In genomic region chr17:38660097-38661026, GRCh38 we compare ENCODE assay signal across 2 cellular contexts.
A peak's percentile ranks its signal among the peaks of the same experiment; 100 is the strongest.
TF ChIP-seq lines count a peak whose summit lies in the region.

No MANE protein-coding gene starts in this region.

TF ChIP-seq in K562, 482 proteins besides CTCF, POLR2A, EP300 and RAD21:
- TF ChIP-seq, protein P1, sequence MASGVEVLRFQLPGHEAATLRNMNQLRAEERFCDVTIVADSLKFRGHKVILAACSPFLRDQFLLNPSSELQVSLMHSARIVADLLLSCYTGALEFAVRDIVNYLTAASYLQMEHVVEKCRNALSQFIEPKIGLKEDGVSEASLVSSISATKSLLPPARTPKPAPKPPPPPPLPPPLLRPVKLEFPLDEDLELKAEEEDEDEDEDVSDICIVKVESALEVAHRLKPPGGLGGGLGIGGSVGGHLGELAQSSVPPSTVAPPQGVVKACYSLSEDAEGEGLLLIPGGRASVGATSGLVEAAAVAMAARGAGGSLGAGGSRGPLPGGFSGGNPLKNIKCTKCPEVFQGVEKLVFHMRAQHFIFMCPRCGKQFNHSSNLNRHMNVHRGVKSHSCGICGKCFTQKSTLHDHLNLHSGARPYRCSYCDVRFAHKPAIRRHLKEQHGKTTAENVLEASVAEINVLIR (CRISPR knock-in tag; IDR thresholded peaks at IDR 0.05): no peak
- TF ChIP-seq ATF7 (IDR thresholded peaks at IDR 0.05) (0 out of 2 replicates have a peak, but pooled peaks have one; percentile 16), L3MBTL2 (IDR thresholded peaks at IDR 0.05) (peak; percentile 56), NR2C1 (IDR thresholded peaks at IDR 0.05) (no peak), NR2C1 (tag; IDR thresholded peaks at IDR 0.05) (no peak), SPI1 (IDR thresholded peaks at IDR 0.05; ENCODE audit: borderline replicate concordance, low read depth, low read length) (peak; percentile 62; the same call in 1 of the 2 replicates)
- TF ChIP-seq, protein P2, sequence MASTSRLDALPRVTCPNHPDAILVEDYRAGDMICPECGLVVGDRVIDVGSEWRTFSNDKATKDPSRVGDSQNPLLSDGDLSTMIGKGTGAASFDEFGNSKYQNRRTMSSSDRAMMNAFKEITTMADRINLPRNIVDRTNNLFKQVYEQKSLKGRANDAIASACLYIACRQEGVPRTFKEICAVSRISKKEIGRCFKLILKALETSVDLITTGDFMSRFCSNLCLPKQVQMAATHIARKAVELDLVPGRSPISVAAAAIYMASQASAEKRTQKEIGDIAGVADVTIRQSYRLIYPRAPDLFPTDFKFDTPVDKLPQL (IDR thresholded peaks at IDR 0.05; ENCODE audit: extremely low read depth, insufficient read length): no peak
- TF ChIP-seq, protein P3, sequence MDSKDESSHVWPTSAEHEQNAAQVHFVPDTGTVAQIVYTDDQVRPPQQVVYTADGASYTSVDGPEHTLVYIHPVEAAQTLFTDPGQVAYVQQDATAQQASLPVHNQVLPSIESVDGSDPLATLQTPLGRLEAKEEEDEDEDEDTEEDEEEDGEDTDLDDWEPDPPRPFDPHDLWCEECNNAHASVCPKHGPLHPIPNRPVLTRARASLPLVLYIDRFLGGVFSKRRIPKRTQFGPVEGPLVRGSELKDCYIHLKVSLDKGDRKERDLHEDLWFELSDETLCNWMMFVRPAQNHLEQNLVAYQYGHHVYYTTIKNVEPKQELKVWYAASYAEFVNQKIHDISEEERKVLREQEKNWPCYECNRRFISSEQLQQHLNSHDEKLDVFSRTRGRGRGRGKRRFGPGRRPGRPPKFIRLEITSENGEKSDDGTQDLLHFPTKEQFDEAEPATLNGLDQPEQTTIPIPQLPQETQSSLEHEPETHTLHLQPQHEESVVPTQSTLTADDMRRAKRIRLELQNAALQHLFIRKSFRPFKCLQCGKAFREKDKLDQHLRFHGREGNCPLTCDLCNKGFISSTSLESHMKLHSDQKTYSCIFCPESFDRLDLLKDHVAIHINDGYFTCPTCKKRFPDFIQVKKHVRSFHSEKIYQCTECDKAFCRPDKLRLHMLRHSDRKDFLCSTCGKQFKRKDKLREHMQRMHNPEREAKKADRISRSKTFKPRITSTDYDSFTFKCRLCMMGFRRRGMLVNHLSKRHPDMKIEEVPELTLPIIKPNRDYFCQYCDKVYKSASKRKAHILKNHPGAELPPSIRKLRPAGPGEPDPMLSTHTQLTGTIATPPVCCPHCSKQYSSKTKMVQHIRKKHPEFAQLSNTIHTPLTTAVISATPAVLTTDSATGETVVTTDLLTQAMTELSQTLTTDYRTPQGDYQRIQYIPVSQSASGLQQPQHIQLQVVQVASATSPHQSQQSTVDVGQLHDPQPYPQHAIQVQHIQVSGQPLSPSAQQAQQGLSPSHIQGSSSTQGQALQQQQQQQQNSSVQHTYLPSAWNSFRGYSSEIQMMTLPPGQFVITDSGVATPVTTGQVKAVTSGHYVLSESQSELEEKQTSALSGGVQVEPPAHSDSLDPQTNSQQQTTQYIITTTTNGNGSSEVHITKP (IDR thresholded peaks at IDR 0.05; ENCODE audit: partially characterized antibody): peak; percentile 93

TF ChIP-seq in GM12891, 5 proteins besides CTCF, POLR2A, EP300 and RAD21:
- TF ChIP-seq POU2F2 (IDR thresholded peaks at IDR 0.05; ENCODE audit: low read depth, low read length) (no peak), SPI1 (IDR thresholded peaks at IDR 0.05; ENCODE audit: low read depth, low read length) (no peak), POLR2AphosphoS5 (IDR thresholded peaks at IDR 0.05; ENCODE audit: low read depth, low read length) (no peak), TAF1 (IDR thresholded peaks at IDR 0.05; ENCODE audit: low read depth, low read length) (no peak), PAX5 (IDR thresholded peaks at IDR 0.05; ENCODE audit: insufficient read depth, low read length, severe bottlenecking) (no peak)
